In the genomic region with DNA sequence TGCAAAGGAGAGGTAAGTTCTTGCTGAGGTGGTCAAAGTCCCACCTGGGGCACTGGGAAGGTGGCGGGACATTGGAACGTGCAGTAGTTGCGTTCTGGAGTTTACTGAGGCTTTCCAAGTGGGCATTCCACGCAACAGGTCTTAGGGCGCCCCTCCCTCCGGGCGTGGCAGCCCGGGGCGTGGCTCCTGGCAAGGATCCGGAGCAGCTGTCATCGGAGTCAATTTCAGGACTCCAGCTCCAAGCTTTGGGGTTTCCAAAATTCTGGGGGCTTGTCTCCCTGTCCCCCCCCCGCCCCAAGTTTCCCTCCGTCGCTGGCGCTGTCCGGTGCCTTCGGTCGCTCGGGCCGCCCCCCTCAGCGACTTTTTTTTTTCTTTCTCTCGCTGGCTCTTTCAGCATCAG, we compare ENCODE assay signal across 8 cellular contexts. TPM values are rescaled to one million over a fixed set of nuclear protein-coding genes. Genes with fewer than 3 reads are reported as not detected.
A peak's percentile ranks its signal among the peaks of the same experiment; 100 is the strongest.
DNase-seq lines count a peak whose midpoint lies in the region; ATAC-seq, FAIRE-seq and TF ChIP-seq lines count a peak whose summit lies in the region.

No MANE protein-coding gene starts in this region.

- no peak for FAIRE-seq in A549 (lab: Jason Lieb, UNC)

- no peaks in the 10 kb centered on the region for H3K36me3 ChIP-seq in SJSA1

- TF ChIP-seq POLR2A in A549 (IDR thresholded peaks at IDR 0.05; ENCODE audit: low read length), result no peak

- peak in 1 of 2 experiments; percentile 38 for DNase-seq in A549 (ENCODE audit: low read depth in 1 of 2, low spot score in 1 of 2)
- peak; percentile 53 for DNase-seq in GM20000 (ENCODE audit: low spot score)
- DNase-seq in SJSA1 (ENCODE audit: low read depth in 1 of 2, low spot score in 2 of 2), result peak in 1 of 2 experiments; percentile 9
- DNase-seq in fibroblast of the aortic adventitia (ENCODE audit: low read depth), result no peak
- DNase-seq in retinal pigment epithelial cell (ENCODE audit: low read depth), result no peak
- DNase-seq in SKM-1 (lab: John Stamatoyannopoulos, UW; ENCODE audit: unreplicated experiment), result no peak
- DNase-seq in SIG-M5 (lab: John Stamatoyannopoulos, UW), result no peak

- no peak for TF ChIP-seq CTCF in A549 (IDR thresholded peaks at IDR 0.05)
- no peak for TF ChIP-seq CTCF in GM20000 (IDR thresholded peaks at IDR 0.05; ENCODE audit: extremely low read depth, missing control alignments)
- no peak for TF ChIP-seq CTCF in fibroblast of the aortic adventitia (IDR thresholded peaks at IDR 0.05; ENCODE audit: insufficient read depth, low read length)
- TF ChIP-seq CTCF in retinal pigment epithelial cell (conservative IDR thresholded peaks at IDR 0.05; ENCODE audit: low read depth, low read length), result no peak

- H3K4me2 ChIP-seq in A549, result peak overlapping the region; percentile 97

- peak overlapping the region; percentile 29 to 94; a peak in 5 of 6 replicates for H3K27ac ChIP-seq in A549
- H3K27ac ChIP-seq in SJSA1, result no peak overlapping the region

- peak overlapping the region; percentile 84 for H3K4me3 ChIP-seq in A549
- peak overlapping the region; percentile 74 for H3K4me3 ChIP-seq in SJSA1
- peak overlapping the region; percentile 85 for H3K4me3 ChIP-seq in fibroblast of the aortic adventitia (ENCODE audit: low read depth, low read length)
- H3K4me3 ChIP-seq in retinal pigment epithelial cell (ENCODE audit: low read length), result peak overlapping the region; percentile 75

- TF ChIP-seq EP300 in A549 (IDR thresholded peaks at IDR 0.05), result no peak

- H3K9me3 ChIP-seq in A549 (no peaks in the 10 kb centered on the region), SJSA1 (replicated peaks) (no peaks in the 10 kb centered on the region)

- CTCF ChIA-PET in A549 (lab: Yijun Ruan, JAX), result interaction anchor here (0.6 to 7.9 kb wide), 25 partner anchors 9 to 279 kb away, joined by 3 to 135 read pairs (median 4); partner anchors contain the start of gene AMZ2

- peak in 1 of 2 experiments; percentile 14; a peak in 3 of 6 replicates for ATAC-seq in A549
- ATAC-seq in GM21423 (IDR thresholded peaks at IDR 0.05; ENCODE audit: unreplicated experiment), result no peak

- no peak for TF ChIP-seq RAD21 in A549 (conservative IDR thresholded peaks at IDR 0.05 in 1 of 2, IDR thresholded peaks at IDR 0.05 in 1 of 2)

- H3K4me1 ChIP-seq in A549, result peaks cover 13% of the 10 kb centered on the region; the same call in 1 of the 3 replicates
- peaks cover 21% of the 10 kb centered on the region for H3K4me1 ChIP-seq in SJSA1 (replicated peaks)

- 6% methylated on average over 15 of the region's 22 CpGs for WGBS in A549 (ENCODE audit: missing lambda C conversion rate)

- POLR2A ChIA-PET in A549 (lab: Yijun Ruan, JAX), result interaction anchor here (1.6 kb wide), 1 partner anchor 43 kb away, joined by 6 read pairs; the partner anchor contains the start of gene AMZ2

- H3K27me3 ChIP-seq in SJSA1 (replicated peaks), result peaks cover 20% of the 10 kb centered on the region

TF ChIP-seq in A549, 52 proteins besides CTCF, POLR2A, EP300 and RAD21:
- TF ChIP-seq ZSCAN20 (CRISPR knock-in tag; IDR thresholded peaks at IDR 0.05) (no peak), PHF8 (IDR thresholded peaks at IDR 0.05; ENCODE audit: borderline replicate concordance, low read depth) (no peak), E2F6 (IDR thresholded peaks at IDR 0.05; ENCODE audit: borderline replicate concordance, low read depth) (no peak), ESRRA (IDR thresholded peaks at IDR 0.05; ENCODE audit: borderline replicate concordance, low read length) (no peak)

RNA-seq across cellular contexts. Expression of gene AMZ2, which starts 43.1 kb away (rescaled TPM):
- polyA plus RNA-seq in A549 (2011; rRNA removed), result 186 and 201 TPM in 2 replicates
- 80.2 and 84.0 TPM in 2 replicates for polyA plus RNA-seq in A549 (2012; cell fraction: cytosol; rRNA removed)
- polyA plus RNA-seq in A549 (2012; cell fraction: nucleus; rRNA removed), result 34.3 and 46.9 TPM in 2 replicates
- polyA plus RNA-seq in A549 (2017; fragmentation: RNase III; extraction: RNeasy Plus Mini Kit Qiagen cat#74134 plus additional on column Dnase treatment), result 105 to 111 TPM (median 109 TPM) in 3 replicates
- polyA minus RNA-seq in A549 (2011; rRNA and poly(A)+ RNA removed), result 42.1 and 44.1 TPM in 2 replicates
- 148 and 174 TPM in 2 replicates for total RNA-seq in SJSA1 (2014; rRNA removed; shearing (Covaris generic))
- 89.7 and 170 TPM in 2 replicates for total RNA-seq in fibroblast of the aortic adventitia (ENCODE audit: low replicate concordance)
